Comparison of ENCODE assay signal across 11 cellular contexts in the genomic region with DNA sequence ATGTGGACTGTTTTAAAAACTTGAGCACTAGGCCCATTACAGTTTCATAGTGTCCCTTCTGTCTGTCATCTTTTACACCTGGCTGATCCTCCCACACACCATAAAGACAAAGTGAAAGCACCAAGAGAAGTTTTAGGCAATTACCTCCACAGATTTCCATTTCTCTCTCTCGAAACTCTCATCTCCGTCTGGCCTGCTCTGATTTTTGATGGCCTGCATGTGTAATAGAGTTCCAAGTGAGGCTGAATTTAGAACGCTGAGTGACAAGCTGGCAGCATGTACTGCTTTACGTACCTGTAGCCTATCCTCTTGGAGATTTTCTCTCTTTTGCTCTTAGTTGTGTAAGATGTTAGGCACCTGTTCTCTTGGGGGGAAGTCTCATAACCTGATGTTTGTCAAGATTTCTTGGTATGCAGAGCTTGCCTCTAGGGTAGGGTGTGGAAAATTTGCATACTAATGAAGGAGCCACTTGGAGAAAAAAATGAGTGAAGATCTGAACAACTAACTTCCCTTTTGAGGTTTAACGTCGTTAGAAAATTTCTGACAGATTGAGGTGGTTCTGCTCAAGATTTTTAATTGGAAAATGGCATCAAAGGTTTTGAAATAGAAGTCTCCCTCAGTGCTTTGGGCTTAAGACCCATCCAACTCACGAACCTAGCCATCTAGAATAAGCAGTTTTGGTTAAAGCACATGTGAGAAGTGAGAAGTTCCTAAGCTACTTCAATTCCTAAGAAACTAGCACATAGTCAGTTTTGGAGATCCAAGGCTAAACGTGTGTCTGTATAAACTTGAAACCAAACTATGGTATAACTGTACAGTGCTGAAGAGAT. TPM values are rescaled to one million over a fixed set of nuclear protein-coding genes. Genes with fewer than 3 reads are reported as not detected.
DNase-seq lines count a peak whose midpoint lies in the region; ATAC-seq lines count a peak whose summit lies in the region.
"Had no signal": no experiment of that assay in that cellular context is flagged by ENCODE, and none has a peak within 500 bp of the region (broad histone marks: within the 10 kb centered on the region; RNA-seq: fewer than 3 reads in every experiment).

No MANE protein-coding gene starts in this region.

- H3K9ac ChIP-seq in trophoblast cell (ENCODE audit: low read length): no peak overlapping the region

- CTCF ChIA-PET in CD8-positive, alpha-beta memory T cell (lab: Charles Lee): interaction anchor here (1.1 kb wide), 1 partner anchor 792 kb away, joined by 3 read pairs; a partner anchor contains a TSS

- H3K36me3 ChIP-seq in trophoblast cell (ENCODE audit: control insufficient read depth in 1 of 2, insufficient read depth in 2 of 2, low read length in 2 of 2): no peaks in the 10 kb centered on the region
- no peaks in the 10 kb centered on the region for H3K36me3 ChIP-seq in CD8-positive, alpha-beta memory T cell (ENCODE audit: insufficient read depth, low read length)
- H3K36me3 ChIP-seq: thyroid gland had no signal

- H3K14ac ChIP-seq in trophoblast cell (ENCODE audit: low read length): no peak overlapping the region

- no peaks in the 10 kb centered on the region for H3K79me1 ChIP-seq in trophoblast cell (ENCODE audit: low read length)

- no peak overlapping the region for H3K27ac ChIP-seq in trophoblast cell (ENCODE audit: low read depth, low read length)
- no peak overlapping the region for H3K27ac ChIP-seq in CD8-positive, alpha-beta memory T cell (ENCODE audit: low read depth, low read length)
- H3K27ac ChIP-seq: thyroid gland, VCaP had no signal

- H3K4me1 ChIP-seq in trophoblast cell (ENCODE audit: control insufficient read depth in 1 of 2, insufficient read depth in 2 of 2, low read length in 2 of 2): no peaks in the 10 kb centered on the region
- H3K4me1 ChIP-seq in CD8-positive, alpha-beta memory T cell (ENCODE audit: insufficient read depth, low read length): no peaks in the 10 kb centered on the region
- H3K4me1 ChIP-seq: thyroid gland had no signal

- no peak overlapping the region for H2BK120ac ChIP-seq in trophoblast cell (ENCODE audit: insufficient read depth, low read length, poor library complexity)

- H3K4me3 Mint-ChIP-seq in CD8-positive, alpha-beta memory T cell: peak overlapping the region in 3 of 7 donors; percentile 27 to 73 (median 73)
- H3K4me3 Mint-ChIP-seq in immature natural killer cell: no peak overlapping the region

- no CpG with 5 or more reads among the region's 8 CpGs for WGBS in trophoblast cell (ENCODE audit: extremely low coverage, insufficient coverage, insufficient read length)

- no peak overlapping the region for H3K18ac ChIP-seq in trophoblast cell (ENCODE audit: low read length)

- ATAC-seq in GM18867 (IDR thresholded peaks at IDR 0.05; ENCODE audit: unreplicated experiment) (peak; percentile 85), GM21723 (IDR thresholded peaks at IDR 0.05; ENCODE audit: unreplicated experiment) (peak; percentile 84), HG03575 (IDR thresholded peaks at IDR 0.05; ENCODE audit: extremely low read depth, insufficient number of reproducible peaks, low FRiP score, unreplicated experiment) (peak; percentile 78), esophagus mucosa (peak; percentile 52)

- H3K27me3 ChIP-seq in trophoblast cell (ENCODE audit: insufficient read depth, low read length): no peaks in the 10 kb centered on the region
- no peaks in the 10 kb centered on the region for H3K27me3 ChIP-seq in CD8-positive, alpha-beta memory T cell (ENCODE audit: insufficient read depth, low read length, poor library complexity, severe bottlenecking)
- H3K27me3 ChIP-seq: thyroid gland had no signal

- H3K4me1 Mint-ChIP-seq in CD8-positive, alpha-beta memory T cell: peaks cover 3 to 17% (median 16%) of the 10 kb centered on the region in 3 donors
- no peaks in the 10 kb centered on the region for H3K4me1 Mint-ChIP-seq in immature natural killer cell

- H3K27me3 Mint-ChIP-seq in CD8-positive, alpha-beta memory T cell: peaks cover 0 to 3% of the 10 kb centered on the region in 2 donors
- H3K27me3 Mint-ChIP-seq in immature natural killer cell (ENCODE audit: low read depth in 3 of 3): peaks cover 0 to 2% (median 1%) of the 10 kb centered on the region in 3 donors

- no peak overlapping the region for H2BK5ac ChIP-seq in trophoblast cell (ENCODE audit: low read depth, low read length, poor library complexity)

- no peaks in the 10 kb centered on the region for H3K79me2 ChIP-seq in trophoblast cell (ENCODE audit: control insufficient read depth, insufficient read depth, low read length, poor library complexity)

- H3K27ac Mint-ChIP-seq in CD8-positive, alpha-beta memory T cell: peak overlapping the region in 4 of 8 donors; percentile 21 to 82 (median 64)
- no peak overlapping the region for H3K27ac Mint-ChIP-seq in immature natural killer cell

- H3K23ac ChIP-seq in trophoblast cell (ENCODE audit: low read length): no peak overlapping the region

- H3K4ac ChIP-seq in trophoblast cell (ENCODE audit: low read depth, low read length): no peak overlapping the region

- H4K12ac ChIP-seq in trophoblast cell (ENCODE audit: low read depth, low read length): no peak overlapping the region

- H4K8ac ChIP-seq in trophoblast cell (ENCODE audit: low read depth, low read length): no peak overlapping the region

- H3K36me3 Mint-ChIP-seq in CD8-positive, alpha-beta memory T cell: peaks cover 0 to 17% (median 3%) of the 10 kb centered on the region in 3 donors
- peaks cover 4% of the 10 kb centered on the region in 3 donors for H3K36me3 Mint-ChIP-seq in immature natural killer cell

- H3K4me3 ChIP-seq in trophoblast cell (ENCODE audit: low read depth, low read length): no peak overlapping the region
- H3K4me3 ChIP-seq in CD8-positive, alpha-beta memory T cell (ENCODE audit: low read length): no peak overlapping the region
- H3K4me3 ChIP-seq: thyroid gland had no signal

- peaks cover 2% of the 10 kb centered on the region for H3K9me3 ChIP-seq in trophoblast cell (ENCODE audit: insufficient read depth, low read depth, low read length)
- no peaks in the 10 kb centered on the region for H3K9me3 ChIP-seq in CD8-positive, alpha-beta memory T cell (ENCODE audit: low read length)
- H3K9me3 ChIP-seq: thyroid gland had no signal

- H2AK5ac ChIP-seq in trophoblast cell (ENCODE audit: low read length): no peak overlapping the region

- H3K9me3 Mint-ChIP-seq in CD8-positive, alpha-beta memory T cell: peaks cover 11 to 20% (median 17%) of the 10 kb centered on the region in 5 donors
- peaks cover 3 to 15% (median 7%) of the 10 kb centered on the region in 6 donors for H3K9me3 Mint-ChIP-seq in immature natural killer cell

- no peak overlapping the region for H3K4me2 ChIP-seq in trophoblast cell (ENCODE audit: low read length)

- no peak for DNase-seq in trophoblast cell
- DNase-seq in 8988T: no peak
- DNase-seq in CD8-positive, alpha-beta memory T cell: no peak
- no peak for DNase-seq in immature natural killer cell
- DNase-seq: nucleus accumbens, thyroid gland had no signal

- POLR2A ChIA-PET in CD8-positive, alpha-beta memory T cell (lab: Charles Lee): no interaction called here

- H2AFZ ChIP-seq in trophoblast cell (ENCODE audit: insufficient read depth, low read length, poor library complexity): no peak overlapping the region

- no peak overlapping the region for H4K91ac ChIP-seq in trophoblast cell (ENCODE audit: low read depth, low read length)

- H2BK12ac ChIP-seq in trophoblast cell (ENCODE audit: low read length): no peak overlapping the region

RNA-seq across cellular contexts. Expression of a gene that starts 57.6 kb away (rescaled TPM):
- total RNA-seq in esophagus mucosa: 36.5 TPM
- 16.4 and 17.6 TPM in 2 replicates for polyA plus RNA-seq in trophoblast cell (2013)
- total RNA-seq in CD8-positive, alpha-beta memory T cell: 10 to 100 TPM; 53.7 to 56.4 TPM
- polyA plus RNA-seq in CD8-positive, alpha-beta memory T cell: 40.9 TPM
- 10 to 100 TPM; 50.4 to 85.0 (median 54.8) TPM for polyA plus RNA-seq in immature natural killer cell
